ENCODE assay signal across 1 cellular context in genomic region chr2:28869494-28870145, GRCh38.
TF ChIP-seq lines count a peak whose summit lies in the region.

No MANE protein-coding gene starts in this region.

TF ChIP-seq in HepG2, 621 proteins besides CTCF, POLR2A, EP300 and RAD21 (continued from another document and continues in another):
- TF ChIP-seq IKZF4 (CRISPR knock-in tag; IDR thresholded peaks at IDR 0.05; ENCODE audit: borderline replicate concordance, low read depth, not compliant biosample characterization) = no peak
- no peak for TF ChIP-seq SUZ12 (IDR thresholded peaks at IDR 0.05; ENCODE audit: low read depth, low read length)
- TF ChIP-seq SIX4 (CRISPR knock-in tag; IDR thresholded peaks at IDR 0.05) = no peak
- no peak for TF ChIP-seq U2AF1 (optimal IDR thresholded peaks at IDR 0.05; ENCODE audit: low read depth, low read length)
- no peak for TF ChIP-seq GTF2F1 (IDR thresholded peaks at IDR 0.05; ENCODE audit: low read length)
- 0 out of 2 replicates have a peak, but pooled peaks have one; percentile 76 for TF ChIP-seq ZNF484 (CRISPR knock-in tag; IDR thresholded peaks at IDR 0.05; ENCODE audit: borderline replicate concordance, low read depth)
- TF ChIP-seq HMGA1 (CRISPR knock-in tag; conservative IDR thresholded peaks at IDR 0.05) = no peak
- TF ChIP-seq JUNB (CRISPR knock-in tag; IDR thresholded peaks at IDR 0.05; ENCODE audit: borderline replicate concordance) = no peak
- no peak for TF ChIP-seq MLX (CRISPR knock-in tag; IDR thresholded peaks at IDR 0.05)
- no peak for TF ChIP-seq PLSCR1 (CRISPR knock-in tag; IDR thresholded peaks at IDR 0.05; ENCODE audit: borderline replicate concordance)
- 0 out of 2 replicates have a peak, but pooled peaks have one; percentile 52 for TF ChIP-seq PAWR (CRISPR knock-in tag; IDR thresholded peaks at IDR 0.05; ENCODE audit: borderline replicate concordance)
- no peak for TF ChIP-seq MAFF (IDR thresholded peaks at IDR 0.05; ENCODE audit: low read depth, low read length)
- TF ChIP-seq ZNF740 (CRISPR knock-in tag; IDR thresholded peaks at IDR 0.05) = no peak
- TF ChIP-seq ARNTL (CRISPR knock-in tag; IDR thresholded peaks at IDR 0.05) = no peak
- peak; percentile 11; the same call in 1 of the 2 replicates for TF ChIP-seq ZNF672 (CRISPR knock-in tag; IDR thresholded peaks at IDR 0.05)
- TF ChIP-seq ZNF850 (CRISPR knock-in tag; conservative IDR thresholded peaks at IDR 0.05) = no peak
- TF ChIP-seq ARID3A (IDR thresholded peaks at IDR 0.05; ENCODE audit: low read depth, low read length) = no peak
- TF ChIP-seq HNF1A (IDR thresholded peaks at IDR 0.05; ENCODE audit: low read depth) = no peak; the same call in 1 of the 2 replicates
- 0 out of 2 replicates have a peak, but pooled peaks have one; percentile 53 for TF ChIP-seq HNF1A (CRISPR knock-in tag; IDR thresholded peaks at IDR 0.05; ENCODE audit: borderline replicate concordance)
- TF ChIP-seq PAX8 (CRISPR knock-in tag; IDR thresholded peaks at IDR 0.05; ENCODE audit: borderline replicate concordance) = 0 out of 2 replicates have a peak, but pooled peaks have one; percentile 93
- no peak for TF ChIP-seq HMGXB3 (CRISPR knock-in tag; IDR thresholded peaks at IDR 0.05; ENCODE audit: borderline replicate concordance)
- no peak for TF ChIP-seq TOE1 (CRISPR knock-in tag; IDR thresholded peaks at IDR 0.05)
- TF ChIP-seq ZNF337 (CRISPR knock-in tag; IDR thresholded peaks at IDR 0.05; ENCODE audit: borderline replicate concordance, low read depth) = no peak
- no peak for TF ChIP-seq FOXK2 (IDR thresholded peaks at IDR 0.05)
- TF ChIP-seq SNAI1 (CRISPR knock-in tag; IDR thresholded peaks at IDR 0.05; ENCODE audit: borderline replicate concordance) = no peak
- 0 out of 2 replicates have a peak, but pooled peaks have one; percentile 84 for TF ChIP-seq FOXO4 (CRISPR knock-in tag; conservative IDR thresholded peaks at IDR 0.05)
- TF ChIP-seq NFKBIZ (CRISPR knock-in tag; IDR thresholded peaks at IDR 0.05) = no peak
- TF ChIP-seq NFAT5 (CRISPR knock-in tag; IDR thresholded peaks at IDR 0.05) = 0 out of 2 replicates have a peak, but pooled peaks have one; percentile 8
- TF ChIP-seq NFIC (IDR thresholded peaks at IDR 0.05; ENCODE audit: low read length) = no peak
- no peak for TF ChIP-seq TCF12 (IDR thresholded peaks at IDR 0.05)
- TF ChIP-seq TCF12 (CRISPR knock-in tag; IDR thresholded peaks at IDR 0.05) = 0 out of 2 replicates have a peak, but pooled peaks have one; percentile 14
- no peak for TF ChIP-seq GRHL1 (CRISPR knock-in tag; conservative IDR thresholded peaks at IDR 0.05)
